In genomic region chr6:132623446-132623845, GRCh38 we compare ENCODE assay signal across 25 cellular contexts. TPM values are rescaled to one million over a fixed set of nuclear protein-coding genes. Genes with fewer than 3 reads are reported as not detected.
A peak's percentile ranks its signal among the peaks of the same experiment; 100 is the strongest.
DNase-seq lines count a peak whose midpoint lies in the region; ATAC-seq, FAIRE-seq and TF ChIP-seq lines count a peak whose summit lies in the region.
"Had no signal": no experiment of that assay in that cellular context is flagged by ENCODE, and none has a peak within 500 bp of the region (broad histone marks: within the 10 kb centered on the region; RNA-seq: fewer than 3 reads in every experiment).

No MANE protein-coding gene starts in this region.

- no peaks in the 10 kb centered on the region for H3K4me1 ChIP-seq in GM23338 (ENCODE audit: insufficient read depth)
- no peaks in the 10 kb centered on the region for H3K4me1 ChIP-seq in H1 (replicated peaks in 1 of 4; ENCODE audit: control insufficient read depth in 3 of 4, insufficient read depth in 4 of 4, low read length in 3 of 4)
- H3K4me1 ChIP-seq: BLaER1 had no signal

- H2AFZ ChIP-seq in GM23338 (peak overlapping the region; percentile 39; the same call in 1 of the 2 replicates), H1 (ENCODE audit: low read length) (peak overlapping the region; percentile 10; the same call in 1 of the 2 replicates)

- no peak overlapping the region for H3K4ac ChIP-seq in H1 (replicated peaks; ENCODE audit: insufficient read length, low read depth, low read length)

- H3K23ac ChIP-seq in H1 (ENCODE audit: insufficient read length): no peak overlapping the region

- H3K27me3 ChIP-seq in GM23338 (ENCODE audit: insufficient read depth) (no peaks in the 10 kb centered on the region), H1 (replicated peaks in 1 of 4; ENCODE audit: control insufficient read depth in 3 of 4, extremely low read depth in 1 of 4, insufficient read depth in 3 of 4, low read length in 3 of 4) (no peaks in the 10 kb centered on the region)
- H3K27me3 ChIP-seq: BLaER1 had no signal

- H3K27ac Mint-ChIP-seq in GM23338: no peak overlapping the region
- H3K27ac Mint-ChIP-seq: CD4-positive, alpha-beta memory T cell; HFFc6 had no signal

- no peak overlapping the region for H3K14ac ChIP-seq in H1 (ENCODE audit: insufficient read length)

- no peak for FAIRE-seq in H1 (lab: Jason Lieb, UNC)
- FAIRE-seq: GM12891 had no signal

- H3K79me2 ChIP-seq in GM23338 (replicated peaks; ENCODE audit: insufficient read depth) (no peaks in the 10 kb centered on the region), H1 (ENCODE audit: control insufficient read depth in 1 of 2, insufficient read depth in 2 of 2, low read length in 2 of 2) (no peaks in the 10 kb centered on the region)

- TF ChIP-seq EP300 in H1 (IDR thresholded peaks at IDR 0.05; ENCODE audit: borderline replicate concordance in 1 of 2, low read depth in 2 of 2, low read length in 2 of 2): no peak

- CTCF ChIA-PET in H1 (lab: Charles Lee; ENCODE audit: partially characterized antibody): no interaction called here

- H3K56ac ChIP-seq in H1 (replicated peaks; ENCODE audit: insufficient read length, low read depth, low read length): no peak overlapping the region

- no peak overlapping the region for H2BK20ac ChIP-seq in H1 (ENCODE audit: low read length)

- no peak for TF ChIP-seq RAD21 in H1 (IDR thresholded peaks at IDR 0.05 in 1 of 2, conservative IDR thresholded peaks at IDR 0.05 in 1 of 2; ENCODE audit: low read depth in 2 of 2, low read length in 2 of 2)

- H2BK5ac ChIP-seq in H1 (ENCODE audit: low read depth, low read length): no peak overlapping the region

- no peaks in the 10 kb centered on the region for H4K20me1 ChIP-seq in GM23338 (replicated peaks; ENCODE audit: insufficient read depth)
- no peaks in the 10 kb centered on the region for H4K20me1 ChIP-seq in H1 (replicated peaks in 1 of 2; ENCODE audit: control insufficient read depth in 1 of 2, insufficient read depth in 2 of 2, low read length in 2 of 2)
- H4K20me1 ChIP-seq: BLaER1 had no signal

- no peak overlapping the region for H3K18ac ChIP-seq in H1 (ENCODE audit: extremely low read depth, low read length)

- no peak overlapping the region for H4K8ac ChIP-seq in H1 (ENCODE audit: extremely low read depth, insufficient read depth, low read length)

- ATAC-seq in GM23338: no peak
- no peak for ATAC-seq in GM18858 (IDR thresholded peaks at IDR 0.05; ENCODE audit: unreplicated experiment)

- no peak overlapping the region for H3K4me2 ChIP-seq in GM23338
- no peak overlapping the region for H3K4me2 ChIP-seq in H1 (ENCODE audit: insufficient read depth in 1 of 2, low read depth in 2 of 2, low read length in 2 of 2)
- H3K4me2 ChIP-seq: BLaER1 had no signal

- no peak for TF ChIP-seq CTCF in GM23338 (conservative IDR thresholded peaks at IDR 0.05; ENCODE audit: low read depth in 2 of 2)
- TF ChIP-seq CTCF in H1 (IDR thresholded peaks at IDR 0.05; ENCODE audit: control extremely low read depth in 1 of 3, insufficient read depth in 1 of 3, low read depth in 1 of 3, low read length in 3 of 3): no peak

- H3K9me3 ChIP-seq in H1 (ENCODE audit: insufficient read depth in 2 of 2, low read depth in 1 of 2, low read length in 1 of 2): no peaks in the 10 kb centered on the region

- H3K27me3 Mint-ChIP-seq in GM23338 (ENCODE audit: insufficient read depth, low read depth, poor library complexity): no peaks in the 10 kb centered on the region

- H4K91ac ChIP-seq in H1 (replicated peaks; ENCODE audit: insufficient read length, low read length): no peak overlapping the region

- peaks cover 13% of the 10 kb centered on the region; the same call in 2 of the 3 replicates for H3K9me3 Mint-ChIP-seq in GM23338
- H3K9me3 Mint-ChIP-seq: HFFc6 had no signal

- no peaks in the 10 kb centered on the region for H3F3A ChIP-seq in GM23338 (replicated peaks; ENCODE audit: low read depth)

- no peaks in the 10 kb centered on the region for H3K4me1 Mint-ChIP-seq in GM23338
- H3K4me1 Mint-ChIP-seq: CD14-positive monocyte; CD4-positive, alpha-beta memory T cell had no signal

- H4K5ac ChIP-seq in H1 (ENCODE audit: insufficient read length, low read depth, low read length): no peak overlapping the region

- H3K4me3 ChIP-seq in GM23338 (no peak overlapping the region), H1 (ENCODE audit: extremely low read depth in 1 of 4, insufficient read depth in 2 of 4, low read depth in 3 of 4, low read length in 4 of 4) (no peak overlapping the region)
- H3K4me3 ChIP-seq: BLaER1 had no signal

- POLR2A ChIA-PET in H1 (lab: Charles Lee; ENCODE audit: partially characterized antibody): no interaction called here

- H2BK12ac ChIP-seq in H1 (ENCODE audit: low read depth, low read length): no peak overlapping the region

- H2BK120ac ChIP-seq in H1 (replicated peaks; ENCODE audit: low read depth, low read length): no peak overlapping the region

- DNase-seq in GM23338 (ENCODE audit: low spot score): no peak
- DNase-seq in H1 (ENCODE audit: low read depth in 1 of 2, low spot score in 2 of 2): no peak
- DNase-seq in left kidney (ENCODE audit: low read depth, low spot score): peak; percentile 53
- DNase-seq in renal cortical epithelial cell (ENCODE audit: low read depth): peak; percentile 79
- no peak for DNase-seq in NCI-H345 (lab: John Stamatoyannopoulos, UW)
- DNase-seq in superior temporal gyrus (ENCODE audit: extremely low spot score): no peak
- no peak for DNase-seq in amniotic stem cell (lab: John Stamatoyannopoulos, UW)
- DNase-seq: 8988T; Calu3; CD4-positive, alpha-beta memory T cell; DMS53; DND-41; EL; HCEC 1CT; HFFc6 had no signal

- H2AK5ac ChIP-seq in H1 (ENCODE audit: low read depth, low read length): no peak overlapping the region

- H3K23me2 ChIP-seq in H1 (ENCODE audit: low read depth, low read length): no peaks in the 10 kb centered on the region

- TF ChIP-seq POLR2A in H1 (IDR thresholded peaks at IDR 0.05; ENCODE audit: control extremely low read depth in 1 of 2, low read depth in 2 of 2, low read length in 2 of 2): no peak

- H3K9me2 ChIP-seq in GM23338 (ENCODE audit: insufficient read depth): no peaks in the 10 kb centered on the region

- H3K27ac ChIP-seq in GM23338 (ENCODE audit: low read depth) (no peak overlapping the region), H1 (ENCODE audit: low read depth, low read length) (no peak overlapping the region)
- H3K27ac ChIP-seq: BLaER1, HL-60 had no signal

- H3K36me3 ChIP-seq in GM23338 (ENCODE audit: insufficient read depth): no peaks in the 10 kb centered on the region
- no peaks in the 10 kb centered on the region for H3K36me3 ChIP-seq in H1 (ENCODE audit: control insufficient read depth in 2 of 4, insufficient read depth in 4 of 4, low read length in 3 of 4)
- H3K36me3 ChIP-seq: BLaER1 had no signal

- no peak overlapping the region for H2BK15ac ChIP-seq in H1 (ENCODE audit: low read length)

- no peak overlapping the region for H3K4me3 Mint-ChIP-seq in GM23338
- H3K4me3 Mint-ChIP-seq: CD14-positive monocyte; CD4-positive, alpha-beta memory T cell; HFFc6 had no signal

- H3K9ac ChIP-seq in H1 (replicated peaks in 1 of 4; ENCODE audit: extremely low read depth in 1 of 4, low read depth in 3 of 4, low read length in 3 of 4): no peak overlapping the region
- H3K9ac ChIP-seq: BLaER1 had no signal

- H3K79me1 ChIP-seq in H1 (ENCODE audit: low read depth, low read length): no peaks in the 10 kb centered on the region

- no peaks in the 10 kb centered on the region for H3K36me3 Mint-ChIP-seq in GM23338 (ENCODE audit: low read depth)
- H3K36me3 Mint-ChIP-seq: CD14-positive monocyte; CD4-positive, alpha-beta memory T cell had no signal

- 83% methylated on average over 5 of the region's 5 CpGs; no CpG with 5 or more reads in 1 of the 2 experiments for WGBS in H1 (ENCODE audit: extremely low coverage in 1 of 2, insufficient coverage in 1 of 2, insufficient read length in 1 of 2, insufficient replicate concordance in 2 of 2, low coverage in 1 of 2, low lambda C conversion rate in 2 of 2, missing lambda C conversion rate in 1 of 2), 2 experiments

RNA-seq across cellular contexts. Expression of gene TAAR2, which starts 0.6 kb away (rescaled TPM):
- not detected in 2 replicates for total RNA-seq in GM23338 (2014; rRNA removed; shearing (Covaris generic))
- polyA plus RNA-seq in GM23338 (2016; fragmentation: Nextera tagmentation; extraction: Ambion mirVana) (not detected in 2 replicates), H1 (2011; rRNA removed) (not detected in 2 replicates)
- total RNA-seq in H1 (2021; fragmentation: NEBNext Ultra II Directional; extraction: Animal tissue kit (Norgen Biotek cat#: 25700)): not detected in 2 replicates
- not detected for polyA plus RNA-seq in H1 (2011; cell fraction: cytosol; rRNA removed)
- not detected for polyA plus RNA-seq in H1 (2011; cell fraction: nucleus; rRNA removed)
- polyA plus RNA-seq in H1 (2012, experiment 1 of 2): not detected in 4 replicates
- polyA plus RNA-seq in H1 (2012, experiment 2 of 2): not detected
- not detected for polyA plus RNA-seq in H1 (2013, experiment 1 of 2)
- not detected for polyA plus RNA-seq in H1 (2013, experiment 2 of 2)
- not detected in 2 replicates for polyA minus RNA-seq in H1 (2011; rRNA and poly(A)+ RNA removed)
- polyA minus RNA-seq in H1 (2011; cell fraction: cytosol; rRNA and poly(A)+ RNA removed): not detected
- not detected for polyA minus RNA-seq in H1 (2011; cell fraction: nucleus; rRNA and poly(A)+ RNA removed)
- total RNA-seq in renal cortical epithelial cell: not detected in 2 replicates
- total RNA-seq: A673; Calu3; CD4-positive, alpha-beta memory T cell; G401; H4; HFFc6; HT1080 had no signal
- polyA plus RNA-seq: AG04450; CD14-positive monocyte; CD4-positive, alpha-beta memory T cell had no signal

RNA-seq across cellular contexts. Expression of gene TAAR5, which starts 33.9 kb away (rescaled TPM):
- not detected in 2 replicates for total RNA-seq in GM23338 (2014; rRNA removed; shearing (Covaris generic))
- not detected in 2 replicates for polyA plus RNA-seq in GM23338 (2016; fragmentation: Nextera tagmentation; extraction: Ambion mirVana)
- not detected in 2 replicates for total RNA-seq in H1 (2021; fragmentation: NEBNext Ultra II Directional; extraction: Animal tissue kit (Norgen Biotek cat#: 25700))
- not detected in 2 replicates for polyA plus RNA-seq in H1 (2011; rRNA removed)
- not detected for polyA plus RNA-seq in H1 (2011; cell fraction: cytosol; rRNA removed)
- polyA plus RNA-seq in H1 (2011; cell fraction: nucleus; rRNA removed): not detected
- polyA plus RNA-seq in H1 (2012, experiment 1 of 2): not detected in 4 replicates
- not detected for polyA plus RNA-seq in H1 (2012, experiment 2 of 2)
- not detected for polyA plus RNA-seq in H1 (2013, experiment 1 of 2)
- polyA plus RNA-seq in H1 (2013, experiment 2 of 2): not detected
- polyA minus RNA-seq in H1 (2011; rRNA and poly(A)+ RNA removed): not detected in 2 replicates
- polyA minus RNA-seq in H1 (2011; cell fraction: cytosol; rRNA and poly(A)+ RNA removed): not detected
- not detected for polyA minus RNA-seq in H1 (2011; cell fraction: nucleus; rRNA and poly(A)+ RNA removed)
- not detected in 2 replicates for total RNA-seq in renal cortical epithelial cell
- total RNA-seq: A673; Calu3; CD4-positive, alpha-beta memory T cell; G401; H4; HFFc6; HT1080 had no signal
- polyA plus RNA-seq: AG04450; CD14-positive monocyte; CD4-positive, alpha-beta memory T cell had no signal

RNA-seq across cellular contexts. Expression of gene TAAR1, which starts 35.5 kb away (rescaled TPM):
- not detected in 2 replicates for total RNA-seq in GM23338 (2014; rRNA removed; shearing (Covaris generic))
- polyA plus RNA-seq in GM23338 (2016; fragmentation: Nextera tagmentation; extraction: Ambion mirVana): not detected in 2 replicates
- not detected in 2 replicates for total RNA-seq in H1 (2021; fragmentation: NEBNext Ultra II Directional; extraction: Animal tissue kit (Norgen Biotek cat#: 25700))
- polyA plus RNA-seq in H1 (2011; rRNA removed): not detected in 2 replicates
- not detected for polyA plus RNA-seq in H1 (2011; cell fraction: cytosol; rRNA removed)
- polyA plus RNA-seq in H1 (2011; cell fraction: nucleus; rRNA removed): not detected
- polyA plus RNA-seq in H1 (2012, experiment 1 of 2): not detected in 4 replicates
- polyA plus RNA-seq in H1 (2012, experiment 2 of 2): not detected
- not detected for polyA plus RNA-seq in H1 (2013, experiment 1 of 2)
- not detected for polyA plus RNA-seq in H1 (2013, experiment 2 of 2)
- not detected in 2 replicates for polyA minus RNA-seq in H1 (2011; rRNA and poly(A)+ RNA removed)
- polyA minus RNA-seq in H1 (2011; cell fraction: cytosol; rRNA and poly(A)+ RNA removed): not detected
- not detected for polyA minus RNA-seq in H1 (2011; cell fraction: nucleus; rRNA and poly(A)+ RNA removed)
- not detected in 2 replicates for total RNA-seq in renal cortical epithelial cell
- total RNA-seq: A673; Calu3; CD4-positive, alpha-beta memory T cell; G401; H4; HFFc6; HT1080 had no signal
- polyA plus RNA-seq: AG04450; CD14-positive monocyte; CD4-positive, alpha-beta memory T cell had no signal

RNA-seq across cellular contexts. Expression of gene TAAR6, which starts 53.3 kb away (rescaled TPM):
- total RNA-seq in GM23338 (2014; rRNA removed; shearing (Covaris generic)): not detected in 2 replicates
- polyA plus RNA-seq in GM23338 (2016; fragmentation: Nextera tagmentation; extraction: Ambion mirVana) (not detected in 2 replicates), H1 (2011; rRNA removed) (0.06 TPM in 2 replicates)
- total RNA-seq in H1 (2021; fragmentation: NEBNext Ultra II Directional; extraction: Animal tissue kit (Norgen Biotek cat#: 25700)): not detected in 2 replicates
- polyA plus RNA-seq in H1 (2011; cell fraction: cytosol; rRNA removed): not detected
- polyA plus RNA-seq in H1 (2011; cell fraction: nucleus; rRNA removed): not detected
- not detected in 4 replicates for polyA plus RNA-seq in H1 (2012, experiment 1 of 2)
- polyA plus RNA-seq in H1 (2012, experiment 2 of 2): not detected
- not detected for polyA plus RNA-seq in H1 (2013, experiment 1 of 2)
- polyA plus RNA-seq in H1 (2013, experiment 2 of 2): not detected
- polyA minus RNA-seq in H1 (2011; rRNA and poly(A)+ RNA removed): not detected in 2 replicates
- not detected for polyA minus RNA-seq in H1 (2011; cell fraction: cytosol; rRNA and poly(A)+ RNA removed)
- polyA minus RNA-seq in H1 (2011; cell fraction: nucleus; rRNA and poly(A)+ RNA removed): not detected
- total RNA-seq in renal cortical epithelial cell: not detected in 2 replicates
- total RNA-seq: A673; Calu3; CD4-positive, alpha-beta memory T cell; G401; H4; HFFc6; HT1080 had no signal
- polyA plus RNA-seq: AG04450; CD14-positive monocyte; CD4-positive, alpha-beta memory T cell had no signal

Comparison
In these comparisons a context has a peak if more than half of its experiments do, and no peak if none do; other contexts are left out.
1. DNase-seq: peak in left kidney (single experiment) and renal cortical epithelial cell (single experiment); none in GM23338 (single experiment), H1 (0 of 2), NCI-H345 (single experiment), superior temporal gyrus (single experiment) and amniotic stem cell (single experiment).